Comparison of ENCODE assay signal across 26 cellular contexts in the genomic region with DNA sequence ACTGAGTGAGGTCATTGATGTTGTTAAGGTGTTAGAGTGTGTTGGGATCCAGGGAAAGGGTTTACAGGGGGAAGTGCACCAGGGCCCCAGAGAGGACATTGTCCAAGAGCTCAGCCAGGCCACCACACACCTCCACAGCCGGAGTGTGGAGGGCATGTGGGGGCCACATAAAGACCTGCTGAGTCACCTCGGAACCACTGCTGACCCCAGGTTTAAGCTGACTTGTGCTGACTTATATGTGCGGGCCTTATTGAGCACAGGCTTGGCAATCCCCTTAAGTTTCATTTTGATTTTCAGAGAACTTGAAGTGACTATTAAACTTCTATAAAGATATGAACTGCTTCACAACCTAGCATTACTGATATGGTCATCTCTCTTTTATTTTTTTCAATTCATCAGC.
DNase-seq lines count a peak whose midpoint lies in the region; ATAC-seq, FAIRE-seq and TF ChIP-seq lines count a peak whose summit lies in the region.
"Had no signal": no experiment of that assay in that cellular context is flagged by ENCODE, and none has a peak within 500 bp of the region (broad histone marks: within the 10 kb centered on the region; RNA-seq: fewer than 3 reads in every experiment).

No MANE protein-coding gene starts in this region.

- no peak overlapping the region for H3K4me2 ChIP-seq in GM12878 (ENCODE audit: control insufficient read depth, insufficient read depth)
- H3K4me2 ChIP-seq: BLaER1, GM23338, KMS-11, SK-N-SH had no signal

- H3K4me3 ChIP-seq in GM12878: no peak overlapping the region
- H3K4me3 ChIP-seq in suprapubic skin: no peak overlapping the region
- H3K4me3 ChIP-seq: BLaER1, GM23338, HAP-1 had no signal

- no peak for TF ChIP-seq POLR2A in GM12878 (IDR thresholded peaks at IDR 0.05; ENCODE audit: low read depth, low read length)
- no peak for TF ChIP-seq POLR2A in suprapubic skin (IDR thresholded peaks at IDR 0.05)

- RAD21 ChIA-PET in GM12878 (lab: Charles Lee; ENCODE audit: unreplicated experiment): no interaction called here

- H4K20me1 ChIP-seq in GM12878 (ENCODE audit: control insufficient read depth, insufficient read depth): no peaks in the 10 kb centered on the region
- H4K20me1 ChIP-seq: BLaER1 had no signal

- H3K4me1 Mint-ChIP-seq in activated T-helper 1 cell treated with anti-CD3 and anti-CD28 coated beads, Interleukin-12 subunit alpha, Interleukin-12 subunit beta, Interleukin-2, Interleukin-4 antibody, amounts not matched to agents 30 ng/mL and 10 ng/mL and 1 ng/mL, durations not matched to agents 14 hours and 24 hours and 36 hours (ENCODE audit: low read depth): no peaks in the 10 kb centered on the region

- no peaks in the 10 kb centered on the region for H3K9me3 Mint-ChIP-seq in activated T-helper 1 cell treated with anti-CD3 and anti-CD28 coated beads, Interleukin-12 subunit alpha, Interleukin-12 subunit beta, Interleukin-2, Interleukin-4 antibody, amounts not matched to agents 30 ng/mL and 10 ng/mL and 1 ng/mL, durations not matched to agents 14 hours and 24 hours and 36 hours
- no peaks in the 10 kb centered on the region for H3K9me3 Mint-ChIP-seq in activated naive CD4-positive, alpha-beta T cell treated with anti-CD3 and anti-CD28 coated beads, Interleukin-2, amount 50 U/mL, for 72 hours
- H3K9me3 Mint-ChIP-seq: CD4-positive, alpha-beta T cell; GM23338; T-helper 2 cell treated with Interferon-gamma antibody and Interleukin-4, amounts not matched to agents 5 μg/mL and 100 μg/mL, for 36 hours had no signal

- TF ChIP-seq EP300 in GM12878 (IDR thresholded peaks at IDR 0.05; ENCODE audit: borderline replicate concordance in 1 of 2, control insufficient read depth in 1 of 2, low read depth in 2 of 2, low read length in 2 of 2) (no peak), suprapubic skin (IDR thresholded peaks at IDR 0.05) (no peak)

- peaks cover 4% of the 10 kb centered on the region for H3K27me3 Mint-ChIP-seq in activated T-helper 1 cell treated with anti-CD3 and anti-CD28 coated beads, Interleukin-12 subunit alpha, Interleukin-12 subunit beta, Interleukin-2, Interleukin-4 antibody, amounts not matched to agents 30 ng/mL and 10 ng/mL and 1 ng/mL, durations not matched to agents 14 hours and 24 hours and 36 hours (ENCODE audit: insufficient read depth)
- H3K27me3 Mint-ChIP-seq: CD4-positive, alpha-beta T cell had no signal

- H3K36me3 Mint-ChIP-seq in activated T-helper 1 cell treated with anti-CD3 and anti-CD28 coated beads, Interleukin-12 subunit alpha, Interleukin-12 subunit beta, Interleukin-2, Interleukin-4 antibody, amounts not matched to agents 30 ng/mL and 10 ng/mL and 1 ng/mL, durations not matched to agents 14 hours and 24 hours and 36 hours (ENCODE audit: low read depth): no peaks in the 10 kb centered on the region
- H3K36me3 Mint-ChIP-seq in activated naive CD4-positive, alpha-beta T cell treated with anti-CD3 and anti-CD28 coated beads, Interleukin-2, amount 50 U/mL, for 72 hours: no peaks in the 10 kb centered on the region

- no peak overlapping the region for H3K27ac Mint-ChIP-seq in activated T-helper 1 cell treated with anti-CD3 and anti-CD28 coated beads, Interleukin-12 subunit alpha, Interleukin-12 subunit beta, Interleukin-2, Interleukin-4 antibody, amounts not matched to agents 30 ng/mL and 10 ng/mL and 1 ng/mL, durations not matched to agents 14 hours and 24 hours and 36 hours
- no peak overlapping the region for H3K27ac Mint-ChIP-seq in activated naive CD4-positive, alpha-beta T cell treated with anti-CD3 and anti-CD28 coated beads, Interleukin-2, amount 50 U/mL, for 72 hours
- H3K27ac Mint-ChIP-seq: CD4-positive, alpha-beta T cell; GM23338; T-helper 2 cell treated with Interferon-gamma antibody and Interleukin-4, amounts not matched to agents 5 μg/mL and 100 μg/mL, for 36 hours had no signal

- FAIRE-seq in GM12878 (lab: Jason Lieb, UNC): no peak
- FAIRE-seq: HTR-8/SVneo had no signal

- CTCF ChIA-PET in GM12878 (lab: Yijun Ruan, JAX): interaction anchor here (1.4 kb wide), 1 partner anchor 23 kb away, joined by 7 read pairs; no protein-coding TSS in a partner anchor

- no TSS peak for BruUV-seq in GM12878 (replicated peaks; lab: Mats Ljungman, UMichigan)

- POLR2A ChIA-PET in GM12878 (lab: Charles Lee): no interaction called here

- no peak overlapping the region for H3K4me3 Mint-ChIP-seq in activated T-helper 1 cell treated with anti-CD3 and anti-CD28 coated beads, Interleukin-12 subunit alpha, Interleukin-12 subunit beta, Interleukin-2, Interleukin-4 antibody, amounts not matched to agents 30 ng/mL and 10 ng/mL and 1 ng/mL, durations not matched to agents 14 hours and 24 hours and 36 hours
- H3K4me3 Mint-ChIP-seq: CD4-positive, alpha-beta T cell; GM23338; T-helper 2 cell treated with Interferon-gamma antibody and Interleukin-4, amounts not matched to agents 5 μg/mL and 100 μg/mL, for 36 hours had no signal

- H3K4me1 ChIP-seq in GM12878 (ENCODE audit: control insufficient read depth, insufficient read depth, low read length) (peaks cover 3% of the 10 kb centered on the region; the same call in 1 of the 2 replicates), suprapubic skin (no peaks in the 10 kb centered on the region)
- H3K4me1 ChIP-seq: HAP-1 had no signal

- no peaks in the 10 kb centered on the region for H3K27me3 ChIP-seq in GM12878 (replicated peaks in 1 of 2; ENCODE audit: control insufficient read depth in 2 of 2, insufficient read depth in 2 of 2, low read length in 1 of 2)
- no peaks in the 10 kb centered on the region for H3K27me3 ChIP-seq in suprapubic skin
- H3K27me3 ChIP-seq: BLaER1 had no signal

- H3K9me3 ChIP-seq in GM12878 (replicated peaks; ENCODE audit: control insufficient read depth, insufficient read depth, low read length) (no peaks in the 10 kb centered on the region), suprapubic skin (no peaks in the 10 kb centered on the region)
- H3K9me3 ChIP-seq: BLaER1, HAP-1, SK-N-SH had no signal

- H2AFZ ChIP-seq in GM12878 (ENCODE audit: control insufficient read depth, low read depth, low read length): no peak overlapping the region
- H2AFZ ChIP-seq: GM23338 had no signal

- H3K9ac ChIP-seq in GM12878 (ENCODE audit: control insufficient read depth, insufficient read depth, low read length): no peak overlapping the region
- H3K9ac ChIP-seq: BLaER1, KMS-11, SK-N-SH had no signal

- no peak for TF ChIP-seq RAD21 in GM12878 (IDR thresholded peaks at IDR 0.05; ENCODE audit: insufficient read depth, low read depth, low read length)

- DNase-seq in GM13976 (ENCODE audit: low spot score): peak; percentile 23
- DNase-seq in GM12878 (ENCODE audit: low read depth, low spot score): no peak
- DNase-seq in activated T-helper 1 cell treated with anti-CD3 and anti-CD28 coated beads, Interleukin-12 subunit alpha, Interleukin-12 subunit beta, Interleukin-2, Interleukin-4 antibody, amounts not matched to agents 30 ng/mL and 10 ng/mL and 1 ng/mL, durations not matched to agents 14 hours and 24 hours and 36 hours (ENCODE audit: low spot score): no peak
- DNase-seq in suprapubic skin (ENCODE audit: low spot score in 2 of 2): no peak
- DNase-seq in activated naive CD4-positive, alpha-beta T cell treated with anti-CD3 and anti-CD28 coated beads, Interleukin-2, amount 50 U/mL, for 72 hours (ENCODE audit: low spot score in 2 of 2): no peak
- DNase-seq: CD4-positive, alpha-beta T cell; COR-L47; NCI-H1092 treated with DMSO at 0.1 percent for 48 hours; NCI-H146; NCI-H2029; NCI-H2227 treated with DMSO at 0.1 percent for 48 hours; NCI-H510A; NCI-H774; NK-92 treated with Interleukin-12 subunit alpha and Interleukin-12 subunit beta, amount 100 ng/mL, for 24 hours; SIG-M5; SK-N-SH had no signal

- in situ Hi-C loops in GM13976 (cut with MboI; ENCODE audit: low sequenced_read_pairs, unreplicated experiment): no loop called here
- in situ Hi-C loops in GM12878 (cut with MboI): no loop called here

- no peaks in the 10 kb centered on the region for H3K79me2 ChIP-seq in GM12878 (ENCODE audit: control insufficient read depth, insufficient read depth, low read length)

- TF ChIP-seq CTCF in GM13976 (IDR thresholded peaks at IDR 0.05; ENCODE audit: borderline replicate concordance, control extremely low read depth, extremely low read depth, insufficient read depth, missing control alignments): no peak
- TF ChIP-seq CTCF in GM12878 (IDR thresholded peaks at IDR 0.05 in 2 of 3, conservative IDR thresholded peaks at IDR 0.05 in 1 of 3; ENCODE audit: control insufficient read depth in 2 of 3, extremely low read depth in 1 of 3, insufficient read depth in 1 of 3, low read depth in 3 of 3, low read length in 3 of 3): no peak
- TF ChIP-seq CTCF in suprapubic skin (IDR thresholded peaks at IDR 0.05): no peak

- no peaks in the 10 kb centered on the region for H3K36me3 ChIP-seq in GM12878 (ENCODE audit: control insufficient read depth in 2 of 2, insufficient read depth in 2 of 2, low read length in 1 of 2)
- H3K36me3 ChIP-seq in suprapubic skin: no peaks in the 10 kb centered on the region
- H3K36me3 ChIP-seq: BLaER1, HAP-1 had no signal

- ATAC-seq in GM18907 (IDR thresholded peaks at IDR 0.05; ENCODE audit: unreplicated experiment): peak; percentile 63
- peak; percentile 67 for ATAC-seq in HG02759 (IDR thresholded peaks at IDR 0.05; ENCODE audit: unreplicated experiment)
- peak; percentile 89 for ATAC-seq in GM12878
- ATAC-seq in GM21825 (IDR thresholded peaks at IDR 0.05; ENCODE audit: unreplicated experiment): no peak
- no peak for ATAC-seq in activated naive CD4-positive, alpha-beta T cell treated with anti-CD3 and anti-CD28 coated beads, Interleukin-2, amount 50 U/mL, for 72 hours
- ATAC-seq: GM23338, Panc1 had no signal

- WGBS in GM12878 (ENCODE audit: insufficient coverage, insufficient replicate concordance, low lambda C conversion rate, missing lambda C conversion rate): 5% methylated on average over 3 of the region's 3 CpGs
- WGBS in suprapubic skin: 87% methylated on average over 3 of the region's 3 CpGs

- H3K27ac ChIP-seq in GM12878 (ENCODE audit: control insufficient read depth, insufficient read depth): no peak overlapping the region
- no peak overlapping the region for H3K27ac ChIP-seq in suprapubic skin
- H3K27ac ChIP-seq: BLaER1, KMS-11 had no signal

- intact Hi-C loops in GM12878 (cut with micrococcal nuclease; ENCODE audit: unreplicated experiment): no loop called here
- intact Hi-C loops in activated T-helper 1 cell treated with anti-CD3 and anti-CD28 coated beads, Interleukin-12 subunit alpha, Interleukin-12 subunit beta, Interleukin-2, Interleukin-4 antibody, amounts not matched to agents 30 ng/mL and 10 ng/mL and 1 ng/mL, durations not matched to agents 14 hours and 24 hours and 36 hours (cut with micrococcal nuclease): no loop called here

- SMC1A ChIA-PET in GM12878 (lab: Charles Lee; ENCODE audit: uncharacterized antibody, unreplicated experiment): interaction anchor here (1.2 kb wide), 1 partner anchor 10 kb away, joined by 3 read pairs; no protein-coding TSS in a partner anchor

Comparison
In these comparisons a context has a peak if more than half of its experiments do, and no peak if none do; other contexts are left out.
1. ATAC-seq: peak in GM18907 (single experiment), HG02759 (single experiment) and GM12878 (single experiment); none in GM21825 (single experiment) and activated naive CD4-positive, alpha-beta T cell treated with anti-CD3 and anti-CD28 coated beads, Interleukin-2, amount 50 U/mL, for 72 hours (0 of 2).